In genomic region chr2:14303366-14304115, GRCh38 we compare ENCODE assay signal across 1 cellular context.
TF ChIP-seq lines count a peak whose summit lies in the region.

No MANE protein-coding gene starts in this region.

TF ChIP-seq in GM12878, 131 proteins besides CTCF, POLR2A, EP300 and RAD21 (continued from another document and continues in another):
- TF ChIP-seq IRF5 (IDR thresholded peaks at IDR 0.05; ENCODE audit: borderline replicate concordance) (no peak), BCL11A (IDR thresholded peaks at IDR 0.05; ENCODE audit: low read depth, low read length) (peak; percentile 89), ETV6 (conservative IDR thresholded peaks at IDR 0.05 in 1 of 2, IDR thresholded peaks at IDR 0.05 in 1 of 2; ENCODE audit: borderline replicate concordance in 1 of 2, low read depth in 1 of 2) (peak in 1 of 2 experiments; percentile 15; a peak in 1 of 4 replicates), CEBPB (IDR thresholded peaks at IDR 0.05; ENCODE audit: borderline replicate concordance in 1 of 2, low read depth in 2 of 2, low read length in 2 of 2) (peak in 1 of 2 experiments; percentile 65; a peak in 1 of 4 replicates), ZNF687 (IDR thresholded peaks at IDR 0.05) (no peak), IKZF2 (IDR thresholded peaks at IDR 0.05) (peak; percentile 81 to 89), STAT3 (IDR thresholded peaks at IDR 0.05; ENCODE audit: low read depth, low read length) (peak; percentile 85; the same call in 1 of the 2 replicates), ZBTB4 (CRISPR knock-in tag; IDR thresholded peaks at IDR 0.05) (no peak), HDAC2 (IDR thresholded peaks at IDR 0.05) (no peak), FOXK2 (IDR thresholded peaks at IDR 0.05) (no peak), MAX (IDR thresholded peaks at IDR 0.05; ENCODE audit: low read depth, low read length) (no peak), NR2F1 (conservative IDR thresholded peaks at IDR 0.05) (peak; percentile 62), SUPT20H (IDR thresholded peaks at IDR 0.05; ENCODE audit: borderline replicate concordance, control insufficient read depth, low read depth, low read length) (no peak), BMI1 (IDR thresholded peaks at IDR 0.05; ENCODE audit: borderline replicate concordance) (peak; percentile 67), DPF2 (IDR thresholded peaks at IDR 0.05) (peak; percentile 98), USF1 (IDR thresholded peaks at IDR 0.05; ENCODE audit: borderline replicate concordance, extremely low read length, insufficient read depth, low read depth, low read length) (no peak), ELK1 (IDR thresholded peaks at IDR 0.05; ENCODE audit: low read depth, low read length) (no peak), BCLAF1 (IDR thresholded peaks at IDR 0.05) (no peak), FOS (IDR thresholded peaks at IDR 0.05; ENCODE audit: borderline replicate concordance, extremely low read depth, insufficient read length) (no peak), SMAD1 (IDR thresholded peaks at IDR 0.05; ENCODE audit: low read depth, partially characterized antibody) (no peak), POLR2AphosphoS2 (IDR thresholded peaks at IDR 0.05; ENCODE audit: low read depth, low read length) (no peak), ZZZ3 (IDR thresholded peaks at IDR 0.05; ENCODE audit: control insufficient read depth, insufficient read length, low read depth) (no peak), JUND (IDR thresholded peaks at IDR 0.05; ENCODE audit: low read depth, low read length) (peak; percentile 77; the same call in 1 of the 2 replicates), BCL3 (IDR thresholded peaks at IDR 0.05; ENCODE audit: borderline replicate concordance, insufficient read depth, low read depth, low read length, poor library complexity, severe bottlenecking) (peak; percentile 47), NFYA (IDR thresholded peaks at IDR 0.05; ENCODE audit: borderline replicate concordance, low read depth, low read length) (no peak), RBBP5 (conservative IDR thresholded peaks at IDR 0.05) (no peak), BHLHE40 (IDR thresholded peaks at IDR 0.05; ENCODE audit: borderline replicate concordance in 1 of 2, low read depth in 2 of 2, low read length in 1 of 2) (peak; percentile 62 to 74; a peak in 2 of 4 replicates), MEF2A (IDR thresholded peaks at IDR 0.05; ENCODE audit: insufficient read depth, low read depth, low read length) (peak; percentile 99), MEF2B (IDR thresholded peaks at IDR 0.05; ENCODE audit: partially characterized antibody, poor library complexity, severe bottlenecking) (peak; percentile 97), CHD1 (IDR thresholded peaks at IDR 0.05; ENCODE audit: low read depth, low read length) (no peak), SMC3 (IDR thresholded peaks at IDR 0.05; ENCODE audit: borderline replicate concordance, low read length) (no peak; the same call in 1 of the 2 replicates), SMARCA5 (IDR thresholded peaks at IDR 0.05) (no peak; the same call in none of the 2 replicates), NBN (IDR thresholded peaks at IDR 0.05) (peak; percentile 68), SRF (IDR thresholded peaks at IDR 0.05; ENCODE audit: low read depth in 2 of 2, low read length in 2 of 2) (no peak), KDM1A (IDR thresholded peaks at IDR 0.05; ENCODE audit: borderline replicate concordance) (no peak), PRDM15 (CRISPR knock-in tag; IDR thresholded peaks at IDR 0.05) (no peak), SKIL (IDR thresholded peaks at IDR 0.05; ENCODE audit: low read depth, poor library complexity, severe bottlenecking) (peak; percentile 79)
